1 cellular context compared by ENCODE assay signal in the genomic region with DNA sequence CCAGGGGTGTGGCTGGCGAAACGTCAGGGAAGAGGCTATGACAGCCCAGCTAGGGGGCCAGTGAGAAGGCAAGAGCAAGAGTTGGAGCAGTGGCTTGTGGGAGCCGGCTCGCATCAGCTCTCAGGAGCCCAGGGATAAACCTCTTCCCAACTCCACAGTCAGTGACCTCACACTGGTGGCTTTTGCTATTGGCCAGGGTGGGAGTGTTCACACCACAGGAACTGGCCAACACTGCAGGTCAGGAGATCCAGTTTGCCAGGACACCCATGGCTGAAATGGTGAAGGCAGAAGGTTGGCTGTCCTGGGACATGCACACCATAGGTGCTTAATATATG.
TF ChIP-seq lines count a peak whose summit lies in the region.

No MANE protein-coding gene starts in this region.

TF ChIP-seq in A549, 52 proteins besides CTCF, POLR2A, EP300 and RAD21:
- TF ChIP-seq PHF8 (IDR thresholded peaks at IDR 0.05; ENCODE audit: borderline replicate concordance, low read depth), result no peak
- no peak for TF ChIP-seq JUN (IDR thresholded peaks at IDR 0.05)
- TF ChIP-seq TFCP2L1 (CRISPR knock-in tag; IDR thresholded peaks at IDR 0.05), result no peak
- no peak for TF ChIP-seq HOXA7 (CRISPR knock-in tag; IDR thresholded peaks at IDR 0.05)
- TF ChIP-seq HEYL (CRISPR knock-in tag; IDR thresholded peaks at IDR 0.05), result no peak
- TF ChIP-seq, protein P1, sequence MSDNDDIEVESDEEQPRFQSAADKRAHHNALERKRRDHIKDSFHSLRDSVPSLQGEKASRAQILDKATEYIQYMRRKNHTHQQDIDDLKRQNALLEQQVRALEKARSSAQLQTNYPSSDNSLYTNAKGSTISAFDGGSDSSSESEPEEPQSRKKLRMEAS (IDR thresholded peaks at IDR 0.05), result no peak
- TF ChIP-seq, protein P2, sequence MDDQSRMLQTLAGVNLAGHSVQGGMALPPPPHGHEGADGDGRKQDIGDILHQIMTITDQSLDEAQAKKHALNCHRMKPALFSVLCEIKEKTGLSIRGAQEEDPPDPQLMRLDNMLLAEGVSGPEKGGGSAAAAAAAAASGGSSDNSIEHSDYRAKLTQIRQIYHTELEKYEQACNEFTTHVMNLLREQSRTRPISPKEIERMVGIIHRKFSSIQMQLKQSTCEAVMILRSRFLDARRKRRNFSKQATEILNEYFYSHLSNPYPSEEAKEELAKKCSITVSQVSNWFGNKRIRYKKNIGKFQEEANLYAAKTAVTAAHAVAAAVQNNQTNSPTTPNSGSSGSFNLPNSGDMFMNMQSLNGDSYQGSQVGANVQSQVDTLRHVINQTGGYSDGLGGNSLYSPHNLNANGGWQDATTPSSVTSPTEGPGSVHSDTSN (IDR thresholded peaks at IDR 0.05), result no peak
- no peak for TF ChIP-seq CHD4 (IDR thresholded peaks at IDR 0.05; ENCODE audit: borderline replicate concordance)
- no peak for TF ChIP-seq ZFP36 (IDR thresholded peaks at IDR 0.05; ENCODE audit: borderline replicate concordance, partially characterized antibody)
- no peak for TF ChIP-seq CBX2 (IDR thresholded peaks at IDR 0.05; ENCODE audit: borderline replicate concordance, low read depth)
- TF ChIP-seq RCOR1 (IDR thresholded peaks at IDR 0.05; ENCODE audit: low read depth, low read length), result no peak
